In the genomic region with DNA sequence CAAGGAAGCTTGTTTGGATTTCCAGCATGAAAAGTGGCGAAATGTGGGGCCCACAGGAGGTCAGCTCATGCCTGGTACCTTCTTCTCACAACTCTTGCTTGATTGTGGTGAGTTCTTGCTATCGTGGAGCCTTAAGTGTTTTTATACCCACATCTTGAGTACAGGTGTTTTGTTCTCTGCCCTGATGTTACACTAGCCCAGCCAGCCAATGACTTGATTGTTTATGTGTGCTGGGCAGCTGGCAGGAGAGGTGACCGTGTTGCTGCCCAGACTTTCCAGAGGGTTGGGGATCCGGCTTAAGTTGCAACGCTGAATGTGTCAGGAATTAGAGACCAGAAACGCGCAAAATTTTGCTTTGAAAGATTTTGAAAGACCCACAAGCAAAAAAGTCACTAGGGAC, we compare ENCODE assay signal across 20 cellular contexts. TPM values are rescaled to one million over a fixed set of nuclear protein-coding genes. Genes with fewer than 3 reads are reported as not detected.
A peak's percentile ranks its signal among the peaks of the same experiment; 100 is the strongest.
DNase-seq lines count a peak whose midpoint lies in the region; ATAC-seq, FAIRE-seq and TF ChIP-seq lines count a peak whose summit lies in the region.
"Had no signal": no experiment of that assay in that cellular context is flagged by ENCODE, and none has a peak within 500 bp of the region (broad histone marks: within the 10 kb centered on the region; RNA-seq: fewer than 3 reads in every experiment).

No MANE protein-coding gene starts in this region.

- ATAC-seq in A549 (no peak), left lobe of liver (peak; percentile 71)

- TF ChIP-seq POLR2A in A549 (IDR thresholded peaks at IDR 0.05; ENCODE audit: low read length) (no peak), esophagus muscularis mucosa (IDR thresholded peaks at IDR 0.05; ENCODE audit: low read depth) (no peak)

- peaks cover 0 to 15% (median 5%) of the 10 kb centered on the region in 4 donors for H3K36me3 ChIP-seq in esophagus muscularis mucosa
- H3K36me3 ChIP-seq: BE2C had no signal

- POLR2A ChIA-PET in A549 (lab: Yijun Ruan, JAX) = no interaction called here

- no peak for FAIRE-seq in A549 (lab: Jason Lieb, UNC)
- FAIRE-seq: A204.1 had no signal

- WGBS in A549 (ENCODE audit: missing lambda C conversion rate) = 43% methylated on average over 7 of the region's 7 CpGs
- WGBS in esophagus muscularis mucosa = 63% methylated on average over 6 of the region's 7 CpGs

- intact Hi-C loops in esophagus muscularis mucosa (cut with DNase I) = no loop called here

- H3K4me3 ChIP-seq in A549 (no peak overlapping the region), esophagus muscularis mucosa (no peak overlapping the region)

- TF ChIP-seq CTCF in A549 (IDR thresholded peaks at IDR 0.05) = no peak
- no peak for TF ChIP-seq CTCF in esophagus muscularis mucosa (IDR thresholded peaks at IDR 0.05)

- no peaks in the 10 kb centered on the region for H3K27me3 ChIP-seq in esophagus muscularis mucosa
- H3K27me3 ChIP-seq: BE2C had no signal

- TF ChIP-seq EP300 in A549 (IDR thresholded peaks at IDR 0.05) (no peak), esophagus muscularis mucosa (IDR thresholded peaks at IDR 0.05) (no peak)

- TF ChIP-seq RAD21 in A549 (conservative IDR thresholded peaks at IDR 0.05 in 1 of 2, IDR thresholded peaks at IDR 0.05 in 1 of 2) = no peak

- peak overlapping the region; percentile 21; the same call in 1 of the 3 replicates for H3K4me2 ChIP-seq in A549

- DNase-seq in A549 (ENCODE audit: low read depth in 1 of 2, low spot score in 1 of 2) (no peak), left lobe of liver (ENCODE audit: low spot score) (peak; percentile 69), putamen (ENCODE audit: low spot score) (peak; percentile 20), G401 (ENCODE audit: low spot score) (no peak), activated T-cell treated with anti-CD3 and anti-CD28 coated beads for 4 hours (no peak), esophagus muscularis mucosa (ENCODE audit: extremely low spot score) (no peak)
- no peak for DNase-seq in stimulated activated CD4-positive, alpha-beta T cell treated with anti-CD3 and anti-CD28 coated beads, Interleukin-12 subunit alpha, Interleukin-12 subunit beta, amount 100 ng/mL, for 4 hours
- DNase-seq: BE2C, COR-L47, DMS79, H7, Kasumi-1, NCI-H1436, NCI-H187 treated with DMSO at 0.1 percent for 48 hours, NCI-H2107, NCI-H446 treated with DMSO at 0.1 percent for 48 hours, NCI-H526 treated with DMSO at 0.1 percent for 48 hours, SHP77 had no signal

- in situ Hi-C loops in G401 (cut with HindIII; ENCODE audit: low sequenced_read_pairs) = no loop called here

- H3K27ac ChIP-seq in A549 (no peak overlapping the region), cingulate gyrus (ENCODE audit: low read depth, low read length) (peak overlapping the region; percentile 94), esophagus muscularis mucosa (replicated peaks in 1 of 4) (peak overlapping the region in 1 of 4 donors; percentile 6)

- H3K4me1 ChIP-seq in A549 (peaks cover 4% of the 10 kb centered on the region; the same call in 1 of the 3 replicates), esophagus muscularis mucosa (peaks cover 0 to 10% (median 5%) of the 10 kb centered on the region in 4 donors)
- H3K4me1 ChIP-seq: BE2C had no signal

- CTCF ChIA-PET in A549 (lab: Yijun Ruan, JAX) = no interaction called here

- H3K9me3 ChIP-seq in A549 = peaks cover 24% of the 10 kb centered on the region
- H3K9me3 ChIP-seq in esophagus muscularis mucosa = peaks cover 0 to 13% (median 2%) of the 10 kb centered on the region in 4 donors

TF ChIP-seq in A549, 52 proteins besides CTCF, POLR2A, EP300 and RAD21:
- TF ChIP-seq USF2 (IDR thresholded peaks at IDR 0.05) = no peak
- no peak for TF ChIP-seq HOXA7 (CRISPR knock-in tag; IDR thresholded peaks at IDR 0.05)
- no peak for TF ChIP-seq CEBPB (IDR thresholded peaks at IDR 0.05)
- no peak for TF ChIP-seq CBX2 (IDR thresholded peaks at IDR 0.05; ENCODE audit: borderline replicate concordance, low read depth)
- no peak for TF ChIP-seq EHF (CRISPR knock-in tag; IDR thresholded peaks at IDR 0.05)
- no peak for TF ChIP-seq MAFK (IDR thresholded peaks at IDR 0.05; ENCODE audit: partially characterized antibody)
- TF ChIP-seq NFE2L2 (conservative IDR thresholded peaks at IDR 0.05; ENCODE audit: low read length) = no peak
- no peak for TF ChIP-seq TP53 (CRISPR knock-in tag; IDR thresholded peaks at IDR 0.05)

RNA-seq across cellular contexts. Expression of gene TPPP, which starts 24.0 kb away (rescaled TPM):
- polyA plus RNA-seq in A549 (2011; rRNA removed) = 1.0 and 1.2 TPM in 2 replicates
- 1.1 and 1.3 TPM in 2 replicates for polyA plus RNA-seq in A549 (2012; cell fraction: cytosol; rRNA removed)
- polyA plus RNA-seq in A549 (2012; cell fraction: nucleus; rRNA removed) = 2.4 and 3.6 TPM in 2 replicates
- polyA plus RNA-seq in A549 (2017; fragmentation: RNase III; extraction: RNeasy Plus Mini Kit Qiagen cat#74134 plus additional on column Dnase treatment) = 1.2 to 1.5 TPM (median 1.4 TPM) in 3 replicates
- polyA minus RNA-seq in A549 (2011; rRNA and poly(A)+ RNA removed) = 1.8 and 2.6 TPM in 2 replicates
- total RNA-seq in left lobe of liver = 4.1 TPM
- 0.62 and 1.2 TPM in 2 replicates for total RNA-seq in G401 (2014; rRNA removed; shearing (Covaris generic))
- total RNA-seq in esophagus muscularis mucosa = 10 to 100 TPM; 19.5 to 45.7 (median 34.5) TPM

Comparison
In these comparisons a context has a peak if more than half of its experiments do, and no peak if none do; other contexts are left out.
1. DNase-seq: peak in left lobe of liver (single experiment) and putamen (single experiment); none in A549 (0 of 2), G401 (single experiment), activated T-cell treated with anti-CD3 and anti-CD28 coated beads for 4 hours (single experiment), esophagus muscularis mucosa (single experiment) and stimulated activated CD4-positive, alpha-beta T cell treated with anti-CD3 and anti-CD28 coated beads, Interleukin-12 subunit alpha, Interleukin-12 subunit beta, amount 100 ng/mL, for 4 hours (single experiment).